ENCODE assay signal across 1 cellular context in the genomic region with DNA sequence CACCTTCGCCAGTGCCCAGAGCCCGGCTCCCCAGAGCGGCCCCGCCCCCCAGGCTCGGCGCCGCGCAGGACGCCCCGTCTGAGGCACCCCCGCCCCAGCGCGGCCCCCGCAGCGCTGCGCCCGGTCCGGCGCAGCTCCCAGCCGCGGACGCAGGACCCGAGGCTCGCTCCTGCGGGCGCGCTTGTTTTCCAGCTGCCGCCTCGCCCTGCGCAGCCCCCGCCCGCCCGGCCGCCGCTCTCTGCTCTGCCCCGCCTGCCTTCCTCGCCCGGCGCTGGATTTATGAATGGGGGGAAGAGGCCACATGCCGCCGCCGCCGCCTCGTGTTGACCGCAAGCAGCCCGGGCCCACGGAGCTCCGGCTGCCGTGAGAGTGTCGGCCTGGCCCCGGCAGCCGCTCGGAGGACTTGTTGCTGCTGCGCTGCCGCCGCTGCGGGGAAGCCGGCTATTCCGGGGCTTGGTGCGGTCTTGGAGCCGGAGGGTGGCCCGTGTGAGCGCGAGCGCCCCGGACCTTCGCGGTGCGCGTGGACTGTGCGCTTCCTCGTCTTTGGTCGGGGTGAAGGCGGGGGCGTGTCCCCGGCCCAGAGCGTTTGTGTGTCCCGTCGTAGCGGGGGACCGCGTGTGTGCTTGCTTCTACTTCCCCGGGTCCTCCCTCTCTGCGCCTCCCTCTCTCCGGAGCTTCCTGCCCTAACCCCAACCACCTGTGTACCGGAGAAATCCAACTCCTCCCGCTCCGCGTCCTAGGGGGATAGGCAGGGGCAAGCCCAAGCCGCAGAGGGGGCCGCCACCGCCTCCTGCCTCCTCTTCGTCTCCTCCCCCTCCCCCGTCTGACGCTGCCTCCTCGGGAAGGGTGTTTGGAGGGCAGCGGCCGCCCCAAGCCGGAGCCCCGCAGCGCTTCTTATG.
A peak's percentile ranks its signal among the peaks of the same experiment; 100 is the strongest.
TF ChIP-seq lines count a peak whose summit lies in the region.

No MANE protein-coding gene starts in this region.

TF ChIP-seq in A549, 52 proteins besides CTCF, POLR2A, EP300 and RAD21 (continued from another document):
- TF ChIP-seq E2F6 (IDR thresholded peaks at IDR 0.05; ENCODE audit: borderline replicate concordance, low read depth): peak; percentile 69; the same call in 1 of the 2 replicates
